Comparison of ENCODE assay signal across 29 cellular contexts in genomic region chr3:17138246-17139039, GRCh38.
"Had no signal": no experiment of that assay in that cellular context is flagged by ENCODE, and none has a peak within 500 bp of the region (broad histone marks: within the 10 kb centered on the region; RNA-seq: fewer than 3 reads in every experiment).

No MANE protein-coding gene starts in this region.

- H3K27me3 ChIP-seq: ascending aorta, foreskin keratinocyte, heart left ventricle, suprapubic skin, tibial artery, upper lobe of right lung had no signal

- DNase-seq: activated CD4-positive, alpha-beta memory T cell treated with anti-CD3 and anti-CD28 coated beads, Interleukin-2, amount 10 ng/mL, durations not matched to agents 7 days and 5 days; activated CD4-positive, alpha-beta T cell treated with anti-CD3 and anti-CD28 coated beads for 1 hour; activated CD4-positive, alpha-beta T cell treated with anti-CD3 and anti-CD28 coated beads, Interleukin-2, amount 10 ng/mL, durations not matched to agents 7 days and 5 days; activated naive CD4-positive, alpha-beta T cell treated with Interleukin-2 at 50 U/mL for 16 hours; activated T-cell treated with anti-CD3 and anti-CD28 coated beads, Interleukin-2, amount 50 U/mL, for 48 hours; caudate nucleus; endodermal cell; foreskin keratinocyte; heart left ventricle; hypothalamus; immature natural killer cell; kidney; left colon; mammary epithelial cell; midbrain; naive thymus-derived CD8-positive, alpha-beta T cell; nucleus accumbens; stimulated activated CD4-positive, alpha-beta T cell treated with anti-CD3 and anti-CD28 coated beads, Interleukin-15, amount 100 ng/mL, for 24 hours; stimulated activated CD4-positive, alpha-beta T cell treated with anti-CD3 and anti-CD28 coated beads, Interleukin-2, amount 100 ng/mL, for 24 hours; stimulated activated naive B cell treated with anti-CD40 and anti-IgM and Interleukin-4, amounts not matched to agents 10 μg/mL and 1 μg/mL and 100 μg/mL, for 72 hours; T-helper 9 cell; upper lobe of right lung had no signal

- H3K27ac ChIP-seq: esophagus muscularis mucosa, foreskin keratinocyte, heart left ventricle, parathyroid adenoma, psoas muscle, suprapubic skin, tibial artery, upper lobe of right lung had no signal

- ATAC-seq: heart left ventricle; left colon; naive thymus-derived CD8-positive, alpha-beta T cell; psoas muscle; upper lobe of right lung; WTC11 had no signal

- H3K9ac ChIP-seq: parathyroid adenoma had no signal

- FAIRE-seq: kidney had no signal

- H2AFZ ChIP-seq: parathyroid adenoma had no signal

- H3K4me3 ChIP-seq: ascending aorta, esophagus muscularis mucosa, heart left ventricle, psoas muscle, suprapubic skin, tibial artery, upper lobe of right lung had no signal

- H3K4me1 ChIP-seq: esophagus muscularis mucosa, foreskin keratinocyte, parathyroid adenoma, suprapubic skin, upper lobe of right lung had no signal

- H3K9me3 ChIP-seq: ascending aorta, psoas muscle, tibial artery, upper lobe of right lung had no signal

- H3K36me3 ChIP-seq: ascending aorta, esophagus muscularis mucosa, heart left ventricle, suprapubic skin, tibial artery, upper lobe of right lung had no signal

- H3K79me2 ChIP-seq: parathyroid adenoma had no signal
